Comparison of ENCODE assay signal across 8 cellular contexts in the genomic region with DNA sequence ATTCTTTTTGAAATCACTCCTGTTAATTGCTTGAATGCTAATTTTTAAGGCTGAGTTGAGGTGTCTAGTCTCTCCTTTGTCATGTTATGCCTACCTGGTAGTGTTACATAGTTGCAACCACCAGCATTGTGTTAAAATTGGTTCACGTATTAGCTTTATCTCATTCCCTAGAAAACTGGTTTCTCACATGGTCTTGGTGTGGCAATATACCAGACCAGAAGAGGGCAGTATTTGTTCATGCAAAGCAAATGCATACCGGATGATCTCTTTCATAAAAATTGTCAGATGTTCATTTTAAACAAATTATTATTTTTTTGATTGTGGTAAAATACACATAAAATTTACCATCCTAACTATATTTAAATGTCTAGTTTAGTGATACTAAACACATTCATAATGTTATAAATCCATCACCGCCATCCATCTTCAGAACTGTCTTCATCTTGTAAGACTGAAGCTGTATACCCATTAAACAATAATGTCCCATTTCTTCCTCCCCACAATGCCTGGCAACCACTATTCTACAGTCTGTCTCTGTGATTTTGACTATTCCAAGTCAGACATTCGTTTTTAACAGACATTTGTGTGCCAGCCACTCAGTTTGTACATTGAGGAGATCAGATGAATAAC.
DNase-seq lines count a peak whose midpoint lies in the region; ATAC-seq and TF ChIP-seq lines count a peak whose summit lies in the region.

No MANE protein-coding gene starts in this region.

- H3K14ac ChIP-seq in mesenchymal stem cell (ENCODE audit: low read length in 2 of 2): no peak overlapping the region

- no peaks in the 10 kb centered on the region for H3K9me3 Mint-ChIP-seq in HFFc6

- H3K4me3 ChIP-seq in mesenchymal stem cell (ENCODE audit: insufficient read depth in 1 of 2, low read depth in 1 of 2, low read length in 2 of 2) (no peak overlapping the region), lower leg skin (ENCODE audit: low read depth, poor library complexity, severe bottlenecking) (no peak overlapping the region)

- H3K9ac ChIP-seq in mesenchymal stem cell (ENCODE audit: low read length): peak overlapping the region; percentile 10

- no peak overlapping the region for H2AFZ ChIP-seq in mesenchymal stem cell (ENCODE audit: low read depth, low read length)

- H3K4ac ChIP-seq in mesenchymal stem cell (ENCODE audit: low read depth in 1 of 2, low read length in 2 of 2): no peak overlapping the region

- no peak overlapping the region for H3K23ac ChIP-seq in mesenchymal stem cell (ENCODE audit: low read length in 2 of 2)

- H2BK12ac ChIP-seq in mesenchymal stem cell (ENCODE audit: low read length in 2 of 2): no peak overlapping the region

- no peaks in the 10 kb centered on the region for H3K4me1 ChIP-seq in mesenchymal stem cell (ENCODE audit: control insufficient read depth, insufficient read depth, low read depth, low read length)

- H3K9me3 ChIP-seq in mesenchymal stem cell (ENCODE audit: control insufficient read depth, low read length): no peaks in the 10 kb centered on the region

- TF ChIP-seq CTCF in HFFc6 (IDR thresholded peaks at IDR 0.05) (peak; percentile 92), lower leg skin (IDR thresholded peaks at IDR 0.05) (no peak)

- no peak overlapping the region for H3K4me2 ChIP-seq in mesenchymal stem cell (ENCODE audit: low read length, poor library complexity, severe bottlenecking)

- no peak for TF ChIP-seq POLR2A in lower leg skin (IDR thresholded peaks at IDR 0.05)

- DNase-seq in DMS53 (lab: John Stamatoyannopoulos, UW) (peak; percentile 83), HFFc6 (peak; percentile 60), NOMO-1 treated with dmso at 0.1 percent for 144 hours (lab: John Stamatoyannopoulos, UW; ENCODE audit: unreplicated experiment) (peak; percentile 6), dedifferentiated amniotic fluid mesenchymal stem cell (ENCODE audit: extremely low spot score) (peak; percentile 38), mesenchymal stem cell (peak; percentile 50), lower leg skin (ENCODE audit: low spot score in 2 of 2) (no peak)

- H2BK120ac ChIP-seq in mesenchymal stem cell (ENCODE audit: low read depth, low read length): no peak overlapping the region

- H3K27me3 ChIP-seq in mesenchymal stem cell (ENCODE audit: control insufficient read depth in 1 of 2, insufficient read depth in 1 of 2, low read length in 2 of 2): no peaks in the 10 kb centered on the region

- H3K4me1 Mint-ChIP-seq in HFFc6 (ENCODE audit: low read depth): peaks cover 28% of the 10 kb centered on the region

- no peak overlapping the region for H4K91ac ChIP-seq in mesenchymal stem cell (ENCODE audit: low read length)

- H3K18ac ChIP-seq in mesenchymal stem cell (ENCODE audit: low read depth in 1 of 2, low read length in 2 of 2): no peak overlapping the region

- no peak overlapping the region for H3K4me3 Mint-ChIP-seq in HFFc6

- peaks cover 5% of the 10 kb centered on the region for H3K36me3 Mint-ChIP-seq in HFFc6 (ENCODE audit: low read depth)

- peaks cover 6 to 31% of the 10 kb centered on the region in 2 experiments for H3K36me3 ChIP-seq in mesenchymal stem cell (ENCODE audit: control insufficient read depth in 1 of 2, insufficient read depth in 2 of 2, low read depth in 1 of 2, low read length in 2 of 2)

- H4K8ac ChIP-seq in mesenchymal stem cell (ENCODE audit: low read length): no peak overlapping the region

- H3K79me1 ChIP-seq in mesenchymal stem cell (replicated peaks; ENCODE audit: low read length, poor library complexity, severe bottlenecking): peaks cover 2% of the 10 kb centered on the region

- peak overlapping the region; percentile 55 for H3K27ac Mint-ChIP-seq in HFFc6

- no peak overlapping the region for H2BK15ac ChIP-seq in mesenchymal stem cell (ENCODE audit: low read depth, poor library complexity, severe bottlenecking)

- no peaks in the 10 kb centered on the region for H3K27me3 Mint-ChIP-seq in HFFc6 (ENCODE audit: insufficient read depth)

- no peak overlapping the region for H2BK5ac ChIP-seq in mesenchymal stem cell (ENCODE audit: low read depth, low read length, poor library complexity, severe bottlenecking)

- 87% methylated on average over 3 of the region's 4 CpGs for WGBS in mesenchymal stem cell
- WGBS in lower leg skin, 2 donors: 55% methylated on average over 4 of the region's 4 CpGs

- H3K27ac ChIP-seq in mesenchymal stem cell (ENCODE audit: low read length, poor library complexity, severe bottlenecking): no peak overlapping the region

- no peak for ATAC-seq in GM18519 (IDR thresholded peaks at IDR 0.05; ENCODE audit: low FRiP score, unreplicated experiment)
- no peak for ATAC-seq in GM18909 (IDR thresholded peaks at IDR 0.05; ENCODE audit: poor library complexity, unreplicated experiment)

- no peak overlapping the region for H2AK5ac ChIP-seq in mesenchymal stem cell (ENCODE audit: low read length, severe bottlenecking)

- intact Hi-C loops in lower leg skin (cut with DNase I; ENCODE audit: low total_unique reads): no loop called here

Comparison
In these comparisons a context has a peak if more than half of its experiments do, and no peak if none do; other contexts are left out.
1. DNase-seq: peak in DMS53 (single experiment), HFFc6 (single experiment), NOMO-1 treated with dmso at 0.1 percent for 144 hours (single experiment), dedifferentiated amniotic fluid mesenchymal stem cell (single experiment) and mesenchymal stem cell (single experiment); none in lower leg skin (0 of 2).